ENCODE assay signal across 17 cellular contexts in the genomic region with DNA sequence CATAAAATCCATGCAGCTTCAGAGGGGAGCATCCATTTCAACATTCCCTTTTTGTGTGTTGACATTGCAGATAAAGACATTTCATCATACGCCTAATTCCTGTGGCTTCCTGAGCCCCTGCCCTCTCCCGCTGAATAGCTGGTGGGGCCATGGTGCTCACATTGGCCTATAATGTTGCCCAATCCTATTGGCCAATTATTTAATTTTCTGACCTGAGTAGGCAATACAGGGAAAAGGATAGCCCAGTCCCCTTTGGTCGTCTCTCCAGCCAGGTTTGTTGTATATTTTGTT.
DNase-seq lines count a peak whose midpoint lies in the region; ATAC-seq, FAIRE-seq and TF ChIP-seq lines count a peak whose summit lies in the region.
"Had no signal": no experiment of that assay in that cellular context is flagged by ENCODE, and none has a peak within 500 bp of the region (broad histone marks: within the 10 kb centered on the region; RNA-seq: fewer than 3 reads in every experiment).

No MANE protein-coding gene starts in this region.

- H3K9me3 ChIP-seq in A549 (no peaks in the 10 kb centered on the region), ascending aorta (no peaks in the 10 kb centered on the region)
- H3K9me3 ChIP-seq: MG63 had no signal

- no peak for TF ChIP-seq RAD21 in A549 (conservative IDR thresholded peaks at IDR 0.05 in 1 of 2, IDR thresholded peaks at IDR 0.05 in 1 of 2)

- H3K27me3 Mint-ChIP-seq in WTC11 (ENCODE audit: low read depth), result no peaks in the 10 kb centered on the region

- ATAC-seq in A549 (0 out of 6 replicates have a peak, but pooled peaks of 1 of the 2 experiments have one; percentile 28), WTC11 (no peak), left lobe of liver (peak; percentile 87), HG02970 (IDR thresholded peaks at IDR 0.05; ENCODE audit: low FRiP score, unreplicated experiment) (no peak)
- ATAC-seq: GM23338 had no signal

- TF ChIP-seq CTCF in A549 (IDR thresholded peaks at IDR 0.05), result no peak
- no peak for TF ChIP-seq CTCF in WTC11 (IDR thresholded peaks at IDR 0.05)
- TF ChIP-seq CTCF in ascending aorta (IDR thresholded peaks at IDR 0.05), result no peak

- DNase-seq in A549 (ENCODE audit: low read depth in 1 of 2, low spot score in 1 of 2) (peak in 1 of 2 experiments; percentile 17), HuH-7 (ENCODE audit: low spot score) (peak; percentile 77), WTC11 (ENCODE audit: low spot score) (no peak), left lobe of liver (ENCODE audit: low spot score) (peak; percentile 79), ascending aorta (ENCODE audit: low spot score in 2 of 2) (no peak), kidney tubule cell (ENCODE audit: low spot score) (no peak)
- DNase-seq: ACHN, AML-193, MG63, NCI-H1417, NCI-H187 treated with DMSO at 0.1 percent for 48 hours, NCI-H446 treated with DMSO at 0.1 percent for 48 hours had no signal

- H3K9me3 Mint-ChIP-seq in WTC11, result no peaks in the 10 kb centered on the region
- H3K9me3 Mint-ChIP-seq: GM23338 had no signal

- H3K27ac ChIP-seq in A549, result peak overlapping the region in 1 of 2 experiments; percentile 46; a peak in 2 of 6 replicates
- no peak overlapping the region for H3K27ac ChIP-seq in ascending aorta
- H3K27ac ChIP-seq: KMS-11, SK-N-MC had no signal

- no peaks in the 10 kb centered on the region for H3K36me3 ChIP-seq in ascending aorta
- H3K36me3 ChIP-seq: MG63 had no signal

- intact Hi-C loops in ascending aorta (cut with DNase I), result no loop called here

- H3K4me3 ChIP-seq in A549 (no peak overlapping the region), ascending aorta (no peak overlapping the region)
- H3K4me3 ChIP-seq: GM23338, MG63, SK-N-MC had no signal

- CTCF ChIA-PET in A549 (lab: Yijun Ruan, JAX), result no interaction called here
- CTCF ChIA-PET in WTC11 (lab: Charles Lee), result no interaction called here

- H3K4me1 ChIP-seq in A549 (peaks cover 17% of the 10 kb centered on the region), ascending aorta (no peaks in the 10 kb centered on the region)

- 13% methylated on average over 3 of the region's 3 CpGs for WGBS in A549 (ENCODE audit: missing lambda C conversion rate)

- no peaks in the 10 kb centered on the region for H3K36me3 Mint-ChIP-seq in WTC11
- H3K36me3 Mint-ChIP-seq: CD14-positive monocyte had no signal

- TF ChIP-seq POLR2A in A549 (IDR thresholded peaks at IDR 0.05; ENCODE audit: low read length), result no peak

- peak overlapping the region; percentile 15 for H3K4me2 ChIP-seq in A549
- H3K4me2 ChIP-seq: GM23338, KMS-11 had no signal

- POLR2A ChIA-PET in A549 (lab: Yijun Ruan, JAX) (no interaction called here), WTC11 (lab: Charles Lee) (no interaction called here)

- peak; percentile 30 to 53; a peak in 3 of 5 replicates for TF ChIP-seq EP300 in A549 (IDR thresholded peaks at IDR 0.05)

- FAIRE-seq in A549 (lab: Jason Lieb, UNC), result no peak

- no peak overlapping the region for H3K4me3 Mint-ChIP-seq in WTC11
- H3K4me3 Mint-ChIP-seq: CD14-positive monocyte, GM23338 had no signal

- no peaks in the 10 kb centered on the region for H3K27me3 ChIP-seq in ascending aorta
- H3K27me3 ChIP-seq: MG63 had no signal

- H3K27ac Mint-ChIP-seq in WTC11, result no peak overlapping the region
- H3K27ac Mint-ChIP-seq: CD14-positive monocyte, GM23338 had no signal

- H3K4me1 Mint-ChIP-seq in WTC11, result no peaks in the 10 kb centered on the region
- H3K4me1 Mint-ChIP-seq: CD14-positive monocyte, GM23338 had no signal

TF ChIP-seq in A549, 52 proteins besides CTCF, POLR2A, EP300 and RAD21:
- TF ChIP-seq CHD4 (IDR thresholded peaks at IDR 0.05; ENCODE audit: borderline replicate concordance) (no peak), CHD2 (IDR thresholded peaks at IDR 0.05; ENCODE audit: low read length, partially characterized antibody) (no peak), CEBPB (IDR thresholded peaks at IDR 0.05) (peak in 1 of 2 experiments; percentile 73; a peak in 2 of 4 replicates)
- TF ChIP-seq, protein P1, sequence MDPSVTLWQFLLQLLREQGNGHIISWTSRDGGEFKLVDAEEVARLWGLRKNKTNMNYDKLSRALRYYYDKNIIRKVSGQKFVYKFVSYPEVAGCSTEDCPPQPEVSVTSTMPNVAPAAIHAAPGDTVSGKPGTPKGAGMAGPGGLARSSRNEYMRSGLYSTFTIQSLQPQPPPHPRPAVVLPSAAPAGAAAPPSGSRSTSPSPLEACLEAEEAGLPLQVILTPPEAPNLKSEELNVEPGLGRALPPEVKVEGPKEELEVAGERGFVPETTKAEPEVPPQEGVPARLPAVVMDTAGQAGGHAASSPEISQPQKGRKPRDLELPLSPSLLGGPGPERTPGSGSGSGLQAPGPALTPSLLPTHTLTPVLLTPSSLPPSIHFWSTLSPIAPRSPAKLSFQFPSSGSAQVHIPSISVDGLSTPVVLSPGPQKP (IDR thresholded peaks at IDR 0.05; ENCODE audit: low read depth, low read length), result no peak
- TF ChIP-seq, protein P2, sequence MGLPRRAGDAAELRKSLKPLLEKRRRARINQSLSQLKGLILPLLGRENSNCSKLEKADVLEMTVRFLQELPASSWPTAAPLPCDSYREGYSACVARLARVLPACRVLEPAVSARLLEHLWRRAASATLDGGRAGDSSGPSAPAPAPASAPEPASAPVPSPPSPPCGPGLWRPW (IDR thresholded peaks at IDR 0.05), result peak; percentile 57; the same call in 1 of the 2 replicates

TF ChIP-seq in WTC11, 78 proteins besides CTCF, POLR2A, EP300 and RAD21:
- peak; percentile 98 for TF ChIP-seq GABPB1 (CRISPR knock-in tag; IDR thresholded peaks at IDR 0.05)
- no peak for TF ChIP-seq MXD4 (CRISPR knock-in tag; IDR thresholded peaks at IDR 0.05; ENCODE audit: borderline replicate concordance)

Comparison
In these comparisons a context has a peak if more than half of its experiments do, and no peak if none do; other contexts are left out.
1. DNase-seq: peak in HuH-7 (single experiment) and left lobe of liver (single experiment); none in WTC11 (single experiment), ascending aorta (0 of 2) and kidney tubule cell (single experiment).